In the genomic region with DNA sequence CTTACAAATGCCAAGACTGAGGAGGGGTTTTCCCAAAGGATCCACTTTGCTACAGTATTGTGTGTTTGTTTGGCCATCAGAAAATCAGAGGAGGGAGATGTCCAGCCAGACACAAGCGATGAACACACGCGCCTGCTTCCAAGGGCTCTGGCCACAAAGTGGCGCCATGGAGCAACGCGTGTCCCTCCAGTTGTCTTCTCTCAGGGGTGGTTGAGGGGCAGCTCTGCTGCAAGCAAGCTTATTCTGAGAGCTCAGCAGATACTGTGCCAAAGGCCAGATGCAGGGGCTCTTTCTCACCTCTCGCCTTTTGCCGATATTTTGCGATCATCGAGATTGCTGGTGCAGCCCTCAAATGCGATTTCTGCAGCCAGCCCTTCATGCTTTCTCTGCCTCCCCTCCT, we compare ENCODE assay signal across 11 cellular contexts.
DNase-seq lines count a peak whose midpoint lies in the region; ATAC-seq and TF ChIP-seq lines count a peak whose summit lies in the region.
"Had no signal": no experiment of that assay in that cellular context is flagged by ENCODE, and none has a peak within 500 bp of the region (broad histone marks: within the 10 kb centered on the region; RNA-seq: fewer than 3 reads in every experiment).

No MANE protein-coding gene starts in this region.

- no peaks in the 10 kb centered on the region for H3F3A ChIP-seq in DOHH2 (ENCODE audit: control insufficient read depth, insufficient read depth)

- TF ChIP-seq CTCF in DOHH2 (IDR thresholded peaks at IDR 0.05; ENCODE audit: low read depth, low read length, poor library complexity, severe bottlenecking) = peak; percentile 30
- TF ChIP-seq CTCF in mucosa of descending colon (IDR thresholded peaks at IDR 0.05) = no peak

- no peaks in the 10 kb centered on the region for H3K9me3 ChIP-seq in DOHH2 (ENCODE audit: control insufficient read depth, insufficient read depth, low read length)
- no peaks in the 10 kb centered on the region for H3K9me3 ChIP-seq in mucosa of descending colon

- no peaks in the 10 kb centered on the region for H3K27me3 ChIP-seq in DOHH2 (ENCODE audit: control insufficient read depth, low read length)

- intact Hi-C loops in mucosa of descending colon (cut with DNase I, micrococcal nuclease) = no loop called here

- H3K4me1 ChIP-seq in DOHH2 (ENCODE audit: control insufficient read depth, low read length) (no peaks in the 10 kb centered on the region), mucosa of descending colon (ENCODE audit: low read depth) (no peaks in the 10 kb centered on the region)

- H3K4me3 ChIP-seq in DOHH2 (ENCODE audit: low read length) (no peak overlapping the region), mucosa of descending colon (no peak overlapping the region)

- no peaks in the 10 kb centered on the region for H3K79me2 ChIP-seq in DOHH2 (ENCODE audit: control insufficient read depth, low read length)

- peak; percentile 30 for ATAC-seq in mucosa of descending colon

- H3K9me2 ChIP-seq in DOHH2 (replicated peaks; ENCODE audit: control insufficient read depth, low read length) = no peaks in the 10 kb centered on the region

- no peak overlapping the region for H3K4me2 ChIP-seq in DOHH2 (ENCODE audit: low read length)

- no peaks in the 10 kb centered on the region for H3K36me3 ChIP-seq in DOHH2 (ENCODE audit: control insufficient read depth, low read length)
- no peaks in the 10 kb centered on the region for H3K36me3 ChIP-seq in mucosa of descending colon (ENCODE audit: low read depth)

- H4K20me1 ChIP-seq in DOHH2 (ENCODE audit: control insufficient read depth, insufficient read depth, low read depth, low read length) = no peaks in the 10 kb centered on the region

- H3K27ac ChIP-seq in DOHH2 (ENCODE audit: low read depth, low read length) = no peak overlapping the region

- DNase-seq in LHCN-M2 (ENCODE audit: low read depth) (peak; percentile 19), ecto neural progenitor cell (ENCODE audit: low spot score) (peak; percentile 73), mucosa of descending colon (no peak), NCI-H526 treated with DMSO at 0.1 percent for 48 hours (lab: John Stamatoyannopoulos, UW) (no peak), T-helper 9 cell (no peak), superior temporal gyrus (ENCODE audit: extremely low spot score) (no peak)
- no peak for DNase-seq in activated CD4-positive, alpha-beta T cell treated with anti-CD3 and anti-CD28 coated beads, Interleukin-2, amount 50 U/mL, for 1 hour
- DNase-seq: activated CD4-positive, CD25-positive, alpha-beta regulatory T cell; naive B cell; NCI-H1436 had no signal

Comparison
In these comparisons a context has a peak if more than half of its experiments do, and no peak if none do; other contexts are left out.
1. DNase-seq: peak in LHCN-M2 (single experiment) and ecto neural progenitor cell (single experiment); none in mucosa of descending colon (0 of 3), NCI-H526 treated with DMSO at 0.1 percent for 48 hours (single experiment), activated CD4-positive, alpha-beta T cell treated with anti-CD3 and anti-CD28 coated beads, Interleukin-2, amount 50 U/mL, for 1 hour (single experiment), T-helper 9 cell (single experiment) and superior temporal gyrus (single experiment).